Comparison of ENCODE assay signal across 20 cellular contexts in the genomic region with DNA sequence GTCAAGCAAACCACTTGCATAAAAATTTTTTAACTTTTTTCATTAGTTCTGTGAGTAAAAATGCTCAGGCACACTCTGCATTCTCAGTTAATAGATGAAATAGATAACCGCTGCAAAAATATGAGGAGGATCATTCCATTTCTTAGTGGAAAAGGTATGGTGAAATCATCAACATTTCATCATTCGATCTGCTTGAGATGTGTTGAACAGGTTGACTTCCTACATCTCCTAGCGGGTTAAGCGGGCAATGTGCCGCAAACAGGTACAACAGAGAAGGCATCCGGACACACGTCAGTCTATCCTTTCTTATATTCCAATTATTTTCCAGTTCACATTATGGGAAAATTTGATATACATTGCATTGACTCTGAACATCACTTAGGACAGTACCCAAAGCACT. TPM values are rescaled to one million over a fixed set of nuclear protein-coding genes. Genes with fewer than 3 reads are reported as not detected.
DNase-seq lines count a peak whose midpoint lies in the region; ATAC-seq and TF ChIP-seq lines count a peak whose summit lies in the region.
"Had no signal": no experiment of that assay in that cellular context is flagged by ENCODE, and none has a peak within 500 bp of the region (broad histone marks: within the 10 kb centered on the region; RNA-seq: fewer than 3 reads in every experiment).

No MANE protein-coding gene starts in this region.

- no peak overlapping the region for H2AFZ ChIP-seq in OCI-LY3 (ENCODE audit: low read depth, low read length)

- no peak overlapping the region for H3K4me3 Mint-ChIP-seq in activated naive CD8-positive, alpha-beta T cell treated with anti-CD3 and anti-CD28 coated beads, Interleukin-2, amount 50 U/mL, for 24 hours
- no peak overlapping the region for H3K4me3 Mint-ChIP-seq in activated naive CD8-positive, alpha-beta T cell treated with anti-CD3 and anti-CD28 coated beads for 36 hours
- H3K4me3 Mint-ChIP-seq in dendritic cell treated with granulocyte-macrophage colony-stimulating factor and Interleukin-4, amounts not matched to agents 40 ng/mL and 50 ng/mL, for 4 days = no peak overlapping the region
- H3K4me3 Mint-ChIP-seq: CD4-positive, alpha-beta memory T cell had no signal

- peaks cover 72% of the 10 kb centered on the region for H3K79me2 ChIP-seq in OCI-LY3 (ENCODE audit: low read length)

- no peaks in the 10 kb centered on the region for H4K20me1 ChIP-seq in OCI-LY3 (ENCODE audit: insufficient read depth, low read length)
- H4K20me1 ChIP-seq: BLaER1 treated with 17β-estradiol and CSF1 and Interleukin-3, amounts not matched to agents 10 nM and 100 nM had no signal

- peaks cover 6% of the 10 kb centered on the region for H3K36me3 Mint-ChIP-seq in activated naive CD8-positive, alpha-beta T cell treated with anti-CD3 and anti-CD28 coated beads, Interleukin-2, amount 50 U/mL, for 24 hours (ENCODE audit: low read depth)
- no peaks in the 10 kb centered on the region for H3K36me3 Mint-ChIP-seq in activated naive CD8-positive, alpha-beta T cell treated with anti-CD3 and anti-CD28 coated beads for 36 hours
- peaks cover 7% of the 10 kb centered on the region for H3K36me3 Mint-ChIP-seq in dendritic cell treated with granulocyte-macrophage colony-stimulating factor and Interleukin-4, amounts not matched to agents 40 ng/mL and 50 ng/mL, for 4 days (ENCODE audit: low read depth)

- H3K4me1 ChIP-seq in OCI-LY3 (ENCODE audit: low read length) = peaks cover 97% of the 10 kb centered on the region
- H3K4me1 ChIP-seq: Caco-2 had no signal

- H3K4me2 ChIP-seq in OCI-LY3 (ENCODE audit: low read length) = peak overlapping the region; percentile 94
- H3K4me2 ChIP-seq: SK-N-SH had no signal

- H3K9me3 Mint-ChIP-seq in activated naive CD8-positive, alpha-beta T cell treated with anti-CD3 and anti-CD28 coated beads, Interleukin-2, amount 50 U/mL, for 24 hours = no peaks in the 10 kb centered on the region
- H3K9me3 Mint-ChIP-seq in activated naive CD8-positive, alpha-beta T cell treated with anti-CD3 and anti-CD28 coated beads for 36 hours = no peaks in the 10 kb centered on the region
- no peaks in the 10 kb centered on the region for H3K9me3 Mint-ChIP-seq in dendritic cell treated with granulocyte-macrophage colony-stimulating factor and Interleukin-4, amounts not matched to agents 40 ng/mL and 50 ng/mL, for 4 days
- H3K9me3 Mint-ChIP-seq: CD4-positive, alpha-beta memory T cell had no signal

- ATAC-seq in activated naive CD8-positive, alpha-beta T cell treated with anti-CD3 and anti-CD28 coated beads, Interleukin-2, amount 50 U/mL, for 24 hours = no peak
- ATAC-seq in HG03139 (IDR thresholded peaks at IDR 0.05; ENCODE audit: unreplicated experiment) = no peak
- ATAC-seq in GM18519 (IDR thresholded peaks at IDR 0.05; ENCODE audit: low FRiP score, unreplicated experiment) = no peak
- ATAC-seq: Panc1 had no signal

- peaks cover 8% of the 10 kb centered on the region for H3K27me3 Mint-ChIP-seq in activated naive CD8-positive, alpha-beta T cell treated with anti-CD3 and anti-CD28 coated beads, Interleukin-2, amount 50 U/mL, for 24 hours
- H3K27me3 Mint-ChIP-seq in activated naive CD8-positive, alpha-beta T cell treated with anti-CD3 and anti-CD28 coated beads for 36 hours = peaks cover 3% of the 10 kb centered on the region
- H3K27me3 Mint-ChIP-seq in dendritic cell treated with granulocyte-macrophage colony-stimulating factor and Interleukin-4, amounts not matched to agents 40 ng/mL and 50 ng/mL, for 4 days = no peaks in the 10 kb centered on the region
- H3K27me3 Mint-ChIP-seq: CD4-positive, alpha-beta memory T cell had no signal

- peaks cover 18% of the 10 kb centered on the region for H3K36me3 ChIP-seq in OCI-LY3 (replicated peaks; ENCODE audit: low read depth, low read length)
- H3K36me3 ChIP-seq: BLaER1 treated with 17β-estradiol and CSF1 and Interleukin-3, amounts not matched to agents 10 nM and 100 nM had no signal

- no peak for DNase-seq in activated naive CD8-positive, alpha-beta T cell treated with anti-CD3 and anti-CD28 coated beads, Interleukin-2, amount 50 U/mL, for 24 hours
- DNase-seq in activated naive CD8-positive, alpha-beta T cell treated with anti-CD3 and anti-CD28 coated beads for 36 hours = no peak
- no peak for DNase-seq in NCI-H2029 (lab: John Stamatoyannopoulos, UW)
- DNase-seq: 8988T; Caco-2; CD4-positive, alpha-beta memory T cell; DND-41; MM.1S; NCI-H1048; NCI-H1417 treated with DMSO at 0.1 percent for 48 hours; NCI-H187; NCI-H2107; SIG-M5; SK-N-SH had no signal

- H3K4me3 ChIP-seq in OCI-LY3 (ENCODE audit: low read length) = peak overlapping the region; percentile 69
- H3K4me3 ChIP-seq: BLaER1 treated with 17β-estradiol and CSF1 and Interleukin-3, amounts not matched to agents 10 nM and 100 nM had no signal

- intact Hi-C loops in dendritic cell treated with granulocyte-macrophage colony-stimulating factor and Interleukin-4, amounts not matched to agents 40 ng/mL and 50 ng/mL, for 4 days (cut with micrococcal nuclease) = no loop called here

- H3K9ac ChIP-seq in OCI-LY3 (ENCODE audit: low read length) = peak overlapping the region; percentile 85
- H3K9ac ChIP-seq: BLaER1 treated with 17β-estradiol and CSF1 and Interleukin-3, amounts not matched to agents 10 nM and 100 nM; SK-N-SH had no signal

- H3K27ac ChIP-seq in OCI-LY3 (ENCODE audit: low read length) = peak overlapping the region; percentile 96
- H3K27ac ChIP-seq: BLaER1 treated with 17β-estradiol and CSF1 and Interleukin-3, amounts not matched to agents 10 nM and 100 nM had no signal

- TF ChIP-seq CTCF in OCI-LY3 (IDR thresholded peaks at IDR 0.05; ENCODE audit: low read depth, low read length) = no peak

- H3K4me1 Mint-ChIP-seq in activated naive CD8-positive, alpha-beta T cell treated with anti-CD3 and anti-CD28 coated beads, Interleukin-2, amount 50 U/mL, for 24 hours = peaks cover 27% of the 10 kb centered on the region
- peaks cover 12% of the 10 kb centered on the region for H3K4me1 Mint-ChIP-seq in activated naive CD8-positive, alpha-beta T cell treated with anti-CD3 and anti-CD28 coated beads for 36 hours
- H3K4me1 Mint-ChIP-seq in dendritic cell treated with granulocyte-macrophage colony-stimulating factor and Interleukin-4, amounts not matched to agents 40 ng/mL and 50 ng/mL, for 4 days (ENCODE audit: low read depth) = peaks cover 67% of the 10 kb centered on the region

- peak overlapping the region; percentile 66 for H3K27ac Mint-ChIP-seq in activated naive CD8-positive, alpha-beta T cell treated with anti-CD3 and anti-CD28 coated beads, Interleukin-2, amount 50 U/mL, for 24 hours
- no peak overlapping the region for H3K27ac Mint-ChIP-seq in activated naive CD8-positive, alpha-beta T cell treated with anti-CD3 and anti-CD28 coated beads for 36 hours
- peak overlapping the region; percentile 17 for H3K27ac Mint-ChIP-seq in dendritic cell treated with granulocyte-macrophage colony-stimulating factor and Interleukin-4, amounts not matched to agents 40 ng/mL and 50 ng/mL, for 4 days
- H3K27ac Mint-ChIP-seq: CD4-positive, alpha-beta memory T cell had no signal

- no peaks in the 10 kb centered on the region for H3K9me3 ChIP-seq in OCI-LY3 (ENCODE audit: insufficient read depth, low read length)
- H3K9me3 ChIP-seq: BLaER1 treated with 17β-estradiol and CSF1 and Interleukin-3, amounts not matched to agents 10 nM and 100 nM; Caco-2; SK-N-SH had no signal

- no peaks in the 10 kb centered on the region for H3K27me3 ChIP-seq in OCI-LY3 (ENCODE audit: low read depth, low read length)
- H3K27me3 ChIP-seq: BLaER1 treated with 17β-estradiol and CSF1 and Interleukin-3, amounts not matched to agents 10 nM and 100 nM had no signal

RNA-seq across cellular contexts. Expression of a gene that starts 33.6 kb away (rescaled TPM):
- 1 to 10 TPM; 7.9 to 8.1 TPM for total RNA-seq in activated naive CD8-positive, alpha-beta T cell treated with anti-CD3 and anti-CD28 coated beads for 36 hours
